ENCODE assay signal across 3 cellular contexts in genomic region chr1:75810113-75810512, GRCh38. TPM values are rescaled to one million over a fixed set of nuclear protein-coding genes. Genes with fewer than 3 reads are reported as not detected.
"Had no signal": no experiment of that assay in that cellular context is flagged by ENCODE, and none has a peak within 500 bp of the region (broad histone marks: within the 10 kb centered on the region; RNA-seq: fewer than 3 reads in every experiment).

No MANE protein-coding gene starts in this region.

RNA-seq across cellular contexts. Expression of gene MSH4, which starts 13.4 kb away (rescaled TPM):
- total RNA-seq: glomerular endothelial cell had no signal
- polyA plus RNA-seq: fibroblast of lung, foreskin keratinocyte had no signal
